8 cellular contexts compared by ENCODE assay signal in the genomic region with DNA sequence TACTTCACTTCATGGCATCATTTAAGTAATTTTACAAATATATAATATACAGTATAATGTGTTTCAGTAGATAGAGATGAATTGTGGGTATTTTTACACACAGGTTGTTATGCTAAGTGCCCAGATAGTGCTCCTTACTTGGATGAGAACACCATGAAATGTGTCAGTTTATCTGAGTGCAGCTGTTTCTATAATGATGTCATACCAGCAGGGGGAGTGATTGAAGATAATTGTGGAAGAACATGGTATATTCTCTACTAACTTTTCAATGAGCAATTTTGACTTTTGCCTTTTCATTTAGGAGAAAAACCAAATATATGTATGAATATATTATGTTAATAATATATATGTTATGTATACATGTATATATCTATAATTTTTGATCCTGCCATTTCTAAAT.
DNase-seq lines count a peak whose midpoint lies in the region; ATAC-seq and TF ChIP-seq lines count a peak whose summit lies in the region.

No MANE protein-coding gene starts in this region.

- H3K36me3 ChIP-seq in neural cell (ENCODE audit: insufficient read depth, low read length), result no peaks in the 10 kb centered on the region
- H3K36me3 ChIP-seq in thyroid gland, result no peaks in the 10 kb centered on the region

- H3K9ac ChIP-seq in neural cell (ENCODE audit: low read length), result no peak overlapping the region

- H3F3A ChIP-seq in neural cell (ENCODE audit: insufficient read depth, low read length, poor library complexity, severe bottlenecking), result no peaks in the 10 kb centered on the region

- intact Hi-C loops in thyroid gland (cut with DNase I), result no loop called here

- H3K4me1 ChIP-seq in thyroid gland, result no peaks in the 10 kb centered on the region

- TF ChIP-seq EP300 in neural cell (conservative IDR thresholded peaks at IDR 0.05; ENCODE audit: poor library complexity, severe bottlenecking), result no peak

- H3K4me3 ChIP-seq in neural cell (ENCODE audit: low read length) (no peak overlapping the region), thyroid gland (replicated peaks in 1 of 3) (no peak overlapping the region)

- H3K9me3 ChIP-seq in neural cell (ENCODE audit: low read length), result no peaks in the 10 kb centered on the region
- H3K9me3 ChIP-seq in thyroid gland, result no peaks in the 10 kb centered on the region

- no peak for TF ChIP-seq RAD21 in neural cell (conservative IDR thresholded peaks at IDR 0.05)

- TF ChIP-seq CTCF in neural cell (IDR thresholded peaks at IDR 0.05; ENCODE audit: poor library complexity, severe bottlenecking), result peak; percentile 42
- TF ChIP-seq CTCF in thyroid gland (IDR thresholded peaks at IDR 0.05), result peak in 1 of 6 experiments; percentile 20

- DNase-seq in NCI-H1417 (lab: John Stamatoyannopoulos, UW) (peak; percentile 17 to 65 (median 25)), NCI-H1417 treated with DMSO at 0.1 percent for 48 hours (lab: John Stamatoyannopoulos, UW) (no peak), SW 1271 (lab: John Stamatoyannopoulos, UW) (peak; percentile 10 to 24), amniotic stem cell (lab: John Stamatoyannopoulos, UW) (no peak), hippocampal formation (lab: John Stamatoyannopoulos, UW) (no peak), thyroid gland (no peak)

- H3K79me2 ChIP-seq in neural cell (replicated peaks; ENCODE audit: insufficient read depth, low read length), result no peaks in the 10 kb centered on the region

- H2AFZ ChIP-seq in neural cell (ENCODE audit: low read depth, low read length), result no peak overlapping the region

- H3K27ac ChIP-seq in neural cell (ENCODE audit: low read length) (no peak overlapping the region), thyroid gland (no peak overlapping the region)

- H3K4me2 ChIP-seq in neural cell (ENCODE audit: low read length), result no peak overlapping the region

- no peaks in the 10 kb centered on the region for H4K20me1 ChIP-seq in neural cell (ENCODE audit: insufficient read depth)

- H3K27me3 ChIP-seq in neural cell (ENCODE audit: insufficient read depth, low read depth, low read length) (no peaks in the 10 kb centered on the region), thyroid gland (no peaks in the 10 kb centered on the region)

- TF ChIP-seq POLR2A in thyroid gland (IDR thresholded peaks at IDR 0.05), result no peak

- ATAC-seq in HG03378 (IDR thresholded peaks at IDR 0.05; ENCODE audit: unreplicated experiment), result peak; percentile 84

- H3K9me2 ChIP-seq in neural cell (ENCODE audit: insufficient read depth, low read length), result no peaks in the 10 kb centered on the region

TF ChIP-seq in neural cell, 6 proteins besides CTCF, POLR2A, EP300 and RAD21:
- TF ChIP-seq, protein P1, sequence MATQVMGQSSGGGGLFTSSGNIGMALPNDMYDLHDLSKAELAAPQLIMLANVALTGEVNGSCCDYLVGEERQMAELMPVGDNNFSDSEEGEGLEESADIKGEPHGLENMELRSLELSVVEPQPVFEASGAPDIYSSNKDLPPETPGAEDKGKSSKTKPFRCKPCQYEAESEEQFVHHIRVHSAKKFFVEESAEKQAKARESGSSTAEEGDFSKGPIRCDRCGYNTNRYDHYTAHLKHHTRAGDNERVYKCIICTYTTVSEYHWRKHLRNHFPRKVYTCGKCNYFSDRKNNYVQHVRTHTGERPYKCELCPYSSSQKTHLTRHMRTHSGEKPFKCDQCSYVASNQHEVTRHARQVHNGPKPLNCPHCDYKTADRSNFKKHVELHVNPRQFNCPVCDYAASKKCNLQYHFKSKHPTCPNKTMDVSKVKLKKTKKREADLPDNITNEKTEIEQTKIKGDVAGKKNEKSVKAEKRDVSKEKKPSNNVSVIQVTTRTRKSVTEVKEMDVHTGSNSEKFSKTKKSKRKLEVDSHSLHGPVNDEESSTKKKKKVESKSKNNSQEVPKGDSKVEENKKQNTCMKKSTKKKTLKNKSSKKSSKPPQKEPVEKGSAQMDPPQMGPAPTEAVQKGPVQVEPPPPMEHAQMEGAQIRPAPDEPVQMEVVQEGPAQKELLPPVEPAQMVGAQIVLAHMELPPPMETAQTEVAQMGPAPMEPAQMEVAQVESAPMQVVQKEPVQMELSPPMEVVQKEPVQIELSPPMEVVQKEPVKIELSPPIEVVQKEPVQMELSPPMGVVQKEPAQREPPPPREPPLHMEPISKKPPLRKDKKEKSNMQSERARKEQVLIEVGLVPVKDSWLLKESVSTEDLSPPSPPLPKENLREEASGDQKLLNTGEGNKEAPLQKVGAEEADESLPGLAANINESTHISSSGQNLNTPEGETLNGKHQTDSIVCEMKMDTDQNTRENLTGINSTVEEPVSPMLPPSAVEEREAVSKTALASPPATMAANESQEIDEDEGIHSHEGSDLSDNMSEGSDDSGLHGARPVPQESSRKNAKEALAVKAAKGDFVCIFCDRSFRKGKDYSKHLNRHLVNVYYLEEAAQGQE (IDR thresholded peaks at IDR 0.05; ENCODE audit: borderline replicate concordance), result no peak
- TF ChIP-seq POLR2AphosphoS5 (IDR thresholded peaks at IDR 0.05) (no peak), EZH2 (IDR thresholded peaks at IDR 0.05; ENCODE audit: borderline replicate concordance, insufficient read depth, low read length, poor library complexity, severe bottlenecking) (no peak), SMC3 (conservative IDR thresholded peaks at IDR 0.05; ENCODE audit: poor library complexity) (no peak), TAF1 (IDR thresholded peaks at IDR 0.05; ENCODE audit: low read depth) (no peak), MXI1 (conservative IDR thresholded peaks at IDR 0.05; ENCODE audit: poor library complexity, severe bottlenecking) (no peak)

Comparison
In these comparisons a context has a peak if more than half of its experiments do, and no peak if none do; other contexts are left out.
1. DNase-seq: peak in NCI-H1417 (3 of 3) and SW 1271 (2 of 2); none in NCI-H1417 treated with DMSO at 0.1 percent for 48 hours (single experiment), amniotic stem cell (single experiment), hippocampal formation (0 of 2) and thyroid gland (0 of 2).